In genomic region chr9:129693741-129694140, GRCh38 we compare ENCODE assay signal across 1 cellular context.
TF ChIP-seq lines count a peak whose summit lies in the region.

No MANE protein-coding gene starts in this region.

TF ChIP-seq in H1, 55 proteins besides CTCF, POLR2A, EP300 and RAD21:
- TF ChIP-seq BCL11A (IDR thresholded peaks at IDR 0.05; ENCODE audit: low read depth in 2 of 2, low read length in 2 of 2) (no peak), HDAC2 (IDR thresholded peaks at IDR 0.05; ENCODE audit: borderline replicate concordance in 1 of 2, low read depth in 2 of 2, low read length in 2 of 2) (no peak), SUZ12 (IDR thresholded peaks at IDR 0.05; ENCODE audit: low read length) (no peak), E2F6 (IDR thresholded peaks at IDR 0.05) (no peak)
